20 cellular contexts compared by ENCODE assay signal in the genomic region with DNA sequence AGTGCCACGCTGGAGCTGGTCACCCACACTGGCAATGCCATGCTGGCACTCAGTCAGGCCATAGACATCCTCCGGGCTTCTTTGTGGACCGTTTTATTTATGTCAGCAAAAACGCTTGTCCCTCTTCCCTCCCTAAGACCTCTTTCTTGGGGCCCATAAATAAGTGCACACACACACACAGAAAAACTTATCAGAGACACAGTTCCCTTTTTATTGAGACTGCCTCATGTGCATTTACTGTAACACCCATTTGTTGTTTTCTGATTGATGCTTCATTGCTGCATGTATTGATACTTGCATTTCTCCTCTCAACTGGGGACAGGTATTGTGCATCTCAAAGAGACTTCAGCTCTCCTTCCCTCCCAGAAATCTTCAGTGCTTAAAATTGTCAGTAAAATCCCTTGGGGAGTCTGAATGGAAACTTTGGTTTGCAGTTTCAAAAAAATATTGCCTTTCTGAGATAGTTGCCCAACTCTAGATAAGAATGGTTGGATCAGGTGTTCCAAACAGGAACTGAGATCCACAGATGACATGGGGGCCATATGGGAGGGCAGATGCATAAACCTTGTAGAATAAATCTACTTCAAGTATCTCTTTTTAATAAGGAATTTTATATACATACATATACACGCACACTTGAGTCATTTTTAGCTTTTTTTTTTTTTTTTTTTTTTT.
"Had no signal": no experiment of that assay in that cellular context is flagged by ENCODE, and none has a peak within 500 bp of the region (broad histone marks: within the 10 kb centered on the region; RNA-seq: fewer than 3 reads in every experiment).

No MANE protein-coding gene starts in this region.

- H3K9me3 Mint-ChIP-seq: activated CD4-positive, alpha-beta T cell treated with anti-CD3 and anti-CD28 coated beads, Interleukin-2, amount 10 ng/mL, durations not matched to agents 24 days and 14 days; activated naive CD4-positive, alpha-beta T cell treated with anti-CD3 and anti-CD28 coated beads, Interleukin-2, amount 50 U/mL, for 24 hours; activated T-helper 17 cell treated with anti-CD3 and anti-CD28 coated beads, Interleukin-2, amount 50 U/mL, for 72 hours; central memory CD8-positive, alpha-beta T cell; effector memory CD8-positive, alpha-beta T cell; nephron progenitor cell had no signal

- H3K27ac ChIP-seq: epithelial cell of prostate, gastroesophageal sphincter, left ventricle myocardium inferior, psoas muscle, spleen, testis had no signal

- H3K9me3 ChIP-seq: gastroesophageal sphincter, left ventricle myocardium inferior, psoas muscle, spleen, testis had no signal

- H3K27me3 ChIP-seq: gastroesophageal sphincter, spleen, testis had no signal

- H3K4me1 Mint-ChIP-seq: activated CD4-positive, alpha-beta T cell treated with anti-CD3 and anti-CD28 coated beads, Interleukin-2, amount 10 ng/mL, durations not matched to agents 24 days and 14 days; activated naive CD4-positive, alpha-beta T cell treated with anti-CD3 and anti-CD28 coated beads, Interleukin-2, amount 50 U/mL, for 24 hours; activated T-helper 17 cell treated with anti-CD3 and anti-CD28 coated beads, Interleukin-2, amount 50 U/mL, for 72 hours had no signal

- H3K4me3 ChIP-seq: gastroesophageal sphincter, left ventricle myocardium inferior, psoas muscle, spleen, testis had no signal

- H3K27me3 Mint-ChIP-seq: activated CD4-positive, alpha-beta T cell treated with anti-CD3 and anti-CD28 coated beads, Interleukin-2, amount 10 ng/mL, durations not matched to agents 24 days and 14 days; activated naive CD4-positive, alpha-beta T cell treated with anti-CD3 and anti-CD28 coated beads, Interleukin-2, amount 50 U/mL, for 24 hours; activated T-helper 17 cell treated with anti-CD3 and anti-CD28 coated beads, Interleukin-2, amount 50 U/mL, for 72 hours; brain; central memory CD8-positive, alpha-beta T cell; effector memory CD8-positive, alpha-beta T cell; stimulated activated memory B cell treated with anti-CD40 and anti-IgM and Interleukin-4, amounts not matched to agents 10 μg/mL and 1 μg/mL and 100 μg/mL, for 72 hours had no signal

- H3K27ac Mint-ChIP-seq: activated CD4-positive, alpha-beta T cell treated with anti-CD3 and anti-CD28 coated beads, Interleukin-2, amount 10 ng/mL, durations not matched to agents 24 days and 14 days; activated naive CD4-positive, alpha-beta T cell treated with anti-CD3 and anti-CD28 coated beads, Interleukin-2, amount 50 U/mL, for 24 hours; nephron progenitor cell; stimulated activated memory B cell treated with anti-CD40 and anti-IgM and Interleukin-4, amounts not matched to agents 10 μg/mL and 1 μg/mL and 100 μg/mL, for 72 hours had no signal

- H3K4me1 ChIP-seq: testis had no signal

- H3K4me3 Mint-ChIP-seq: activated CD4-positive, alpha-beta T cell treated with anti-CD3 and anti-CD28 coated beads, Interleukin-2, amount 10 ng/mL, durations not matched to agents 24 days and 14 days; activated naive CD4-positive, alpha-beta T cell treated with anti-CD3 and anti-CD28 coated beads, Interleukin-2, amount 50 U/mL, for 24 hours; activated T-helper 17 cell treated with anti-CD3 and anti-CD28 coated beads, Interleukin-2, amount 50 U/mL, for 72 hours; brain; central memory CD8-positive, alpha-beta T cell; effector memory CD8-positive, alpha-beta T cell; nephron progenitor cell; stimulated activated memory B cell treated with anti-CD40 and anti-IgM and Interleukin-4, amounts not matched to agents 10 μg/mL and 1 μg/mL and 100 μg/mL, for 72 hours had no signal

- ATAC-seq: activated T-helper 17 cell treated with anti-CD3 and anti-CD28 coated beads, Interleukin-2, amount 50 U/mL, for 72 hours; effector memory CD8-positive, alpha-beta T cell; gastroesophageal sphincter; psoas muscle; sciatic nerve; stimulated activated memory B cell treated with anti-CD40 and anti-IgM and Interleukin-4, amounts not matched to agents 10 μg/mL and 1 μg/mL and 100 μg/mL, for 72 hours had no signal

- FAIRE-seq: kidney had no signal

- DNase-seq: activated CD4-positive, alpha-beta T cell treated with anti-CD3 and anti-CD28 coated beads, Interleukin-2, amount 10 ng/mL, durations not matched to agents 24 days and 14 days; activated CD8-positive, alpha-beta memory T cell treated with anti-CD3 and anti-CD28 coated beads for 24 hours; effector memory CD8-positive, alpha-beta T cell; kidney; left ventricle myocardium inferior; mesendoderm; nephron progenitor cell; psoas muscle; stimulated activated CD4-positive, alpha-beta T cell treated with anti-CD3 and anti-CD28 coated beads, Interleukin-1b, Interleukin-23, amount 100 ng/mL, for 48 hours; T1000; testis had no signal
